10 cellular contexts compared by ENCODE assay signal in the genomic region with DNA sequence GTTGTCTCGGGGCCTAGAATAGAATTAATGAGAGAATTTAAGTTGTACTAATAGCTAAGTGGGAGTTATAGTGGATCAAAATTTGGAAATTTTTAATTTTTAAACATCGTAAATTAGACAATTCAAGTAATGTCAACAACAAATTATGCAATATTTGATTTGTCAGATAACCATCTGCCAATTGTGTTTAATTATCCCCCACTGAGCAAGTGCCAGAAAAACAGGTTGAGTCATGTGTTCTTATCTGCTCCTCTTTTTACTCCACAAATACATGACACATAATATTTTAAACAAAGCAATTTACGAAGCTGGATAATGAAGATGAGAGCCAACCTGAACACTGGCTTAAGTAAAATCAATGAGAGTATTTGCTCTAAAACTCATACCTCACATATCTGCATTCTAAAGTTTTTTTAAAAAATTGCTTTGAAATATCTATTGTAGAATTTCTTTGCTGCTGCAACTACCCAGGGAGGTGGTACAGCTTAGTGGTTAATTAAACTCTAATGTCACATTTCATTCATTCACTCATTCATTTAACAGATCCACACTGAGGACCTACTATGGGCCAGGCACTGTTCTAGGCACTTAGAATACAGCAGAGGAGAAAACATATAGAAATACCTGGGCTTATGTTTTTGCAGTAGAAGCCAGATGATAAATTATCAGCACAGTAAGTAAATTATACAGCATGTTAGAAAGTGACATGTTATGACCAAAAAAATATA. TPM values are rescaled to one million over a fixed set of nuclear protein-coding genes. Genes with fewer than 3 reads are reported as not detected.
DNase-seq lines count a peak whose midpoint lies in the region; ATAC-seq, FAIRE-seq and TF ChIP-seq lines count a peak whose summit lies in the region.
"Had no signal": no experiment of that assay in that cellular context is flagged by ENCODE, and none has a peak within 500 bp of the region (broad histone marks: within the 10 kb centered on the region; RNA-seq: fewer than 3 reads in every experiment).

No MANE protein-coding gene starts in this region.

- H3K36me3 ChIP-seq in HEK293 (ENCODE audit: control insufficient read depth in 2 of 2, insufficient read depth in 1 of 2, low read length in 2 of 2) (no peaks in the 10 kb centered on the region), endothelial cell of umbilical vein (ENCODE audit: control insufficient read depth in 2 of 2, extremely low read depth in 1 of 2, insufficient read depth in 2 of 2, low read length in 2 of 2) (no peaks in the 10 kb centered on the region)
- H3K36me3 ChIP-seq: neural progenitor cell had no signal

- DNase-seq in NCI-H748 (lab: John Stamatoyannopoulos, UW; ENCODE audit: unreplicated experiment) (peak; percentile 90), endothelial cell of umbilical vein (ENCODE audit: low read depth, low spot score) (peak; percentile 78), GM12892 (ENCODE audit: insufficient read length) (no peak)
- no peak for DNase-seq in effector CD4-positive, alpha-beta T cell

- H3K9me3 ChIP-seq in HEK293 (ENCODE audit: control insufficient read depth, insufficient read depth, low read depth, low read length): no peaks in the 10 kb centered on the region
- H3K9me3 ChIP-seq in endothelial cell of umbilical vein (replicated peaks; ENCODE audit: control insufficient read depth, insufficient read depth, low read length): no peaks in the 10 kb centered on the region

- CTCF ChIA-PET in HEK293 (lab: Yijun Ruan, JAX): interaction anchor here (0.7 to 4.1 kb wide), 13 partner anchors 11 to 411 kb away, joined by 3 to 25 read pairs (median 3); a partner anchor contains a TSS
- CTCF ChIA-PET in endothelial cell of umbilical vein (lab: Charles Lee): interaction anchor here (0.6 to 2.2 kb wide), 9 partner anchors 13 to 187 kb away, joined by 3 to 20 read pairs (median 4); a partner anchor contains a TSS

- H3K27me3 ChIP-seq in endothelial cell of umbilical vein (ENCODE audit: control insufficient read depth in 2 of 2, insufficient read depth in 2 of 2, low read length in 2 of 2): no peaks in the 10 kb centered on the region
- H3K27me3 ChIP-seq: neural progenitor cell had no signal

- intact Hi-C loops in endothelial cell of umbilical vein (cut with micrococcal nuclease): no loop called here

- H3K9me1 ChIP-seq in endothelial cell of umbilical vein (replicated peaks; ENCODE audit: control insufficient read depth, extremely low read depth, insufficient read depth, low read length): no peaks in the 10 kb centered on the region

- ATAC-seq in GM21737 (IDR thresholded peaks at IDR 0.05; ENCODE audit: unreplicated experiment) (no peak), GM21423 (IDR thresholded peaks at IDR 0.05; ENCODE audit: unreplicated experiment) (no peak)

- TF ChIP-seq POLR2A in endothelial cell of umbilical vein (IDR thresholded peaks at IDR 0.05; ENCODE audit: low read depth, low read length): no peak
- TF ChIP-seq POLR2A in GM12892 (IDR thresholded peaks at IDR 0.05; ENCODE audit: low read depth, low read length): no peak

- dilution Hi-C loops in endothelial cell of umbilical vein (cut with MboI; ENCODE audit: extremely low pct_ligation_motif_present, low sequenced_read_pairs): no loop called here

- no peaks in the 10 kb centered on the region for H3K79me2 ChIP-seq in endothelial cell of umbilical vein (ENCODE audit: control insufficient read depth, insufficient read depth, low read length)

- no peaks in the 10 kb centered on the region for H4K20me1 ChIP-seq in endothelial cell of umbilical vein (replicated peaks; ENCODE audit: control insufficient read depth, extremely low read depth, insufficient read depth, low read length)

- H3K4me3 ChIP-seq in HEK293 (ENCODE audit: low read depth, low read length) (no peak overlapping the region), endothelial cell of umbilical vein (replicated peaks in 1 of 3; ENCODE audit: insufficient read depth in 1 of 3, low read depth in 1 of 3, low read length in 3 of 3) (no peak overlapping the region)
- H3K4me3 ChIP-seq: neural progenitor cell had no signal

- TF ChIP-seq CTCF in 22Rv1 (IDR thresholded peaks at IDR 0.05): no peak
- TF ChIP-seq CTCF in HEK293 (tag by site-specific recombination; IDR thresholded peaks at IDR 0.05): no peak
- no peak for TF ChIP-seq CTCF in endothelial cell of umbilical vein (IDR thresholded peaks at IDR 0.05; ENCODE audit: extremely low read depth in 1 of 2, insufficient read depth in 1 of 2, low read depth in 1 of 2, low read length in 2 of 2)

- H3K4me1 ChIP-seq in HEK293 (ENCODE audit: control insufficient read depth, insufficient read depth, low read length): peaks cover 26% of the 10 kb centered on the region
- H3K4me1 ChIP-seq in endothelial cell of umbilical vein (ENCODE audit: control insufficient read depth, extremely low read depth, insufficient read depth, low read length): peaks cover 43% of the 10 kb centered on the region
- H3K4me1 ChIP-seq: neural progenitor cell had no signal

- H2AFZ ChIP-seq in endothelial cell of umbilical vein (ENCODE audit: low read depth, low read length): no peak overlapping the region
- H2AFZ ChIP-seq: neural progenitor cell had no signal

- peak overlapping the region; percentile 32 for H3K4me2 ChIP-seq in endothelial cell of umbilical vein (ENCODE audit: insufficient read depth, low read length)
- H3K4me2 ChIP-seq: neural progenitor cell had no signal

- H3K27ac ChIP-seq in 22Rv1 (peak overlapping the region; percentile 76), HEK293 (ENCODE audit: extremely low read depth, low read depth, low read length) (no peak overlapping the region), endothelial cell of umbilical vein (ENCODE audit: insufficient read depth, low read depth, low read length) (no peak overlapping the region)
- H3K27ac ChIP-seq: neural progenitor cell had no signal

- FAIRE-seq in endothelial cell of umbilical vein (lab: Jason Lieb, UNC) (peak; percentile 42), GM12892 (lab: Jason Lieb, UNC) (no peak)
- FAIRE-seq: colon had no signal

- H3K9ac ChIP-seq in endothelial cell of umbilical vein (replicated peaks; ENCODE audit: extremely low read depth, insufficient read depth, low read length): peak overlapping the region; percentile 17
- H3K9ac ChIP-seq: neural progenitor cell had no signal

- POLR2A ChIA-PET in HEK293 (lab: Yijun Ruan, JAX) (no interaction called here), endothelial cell of umbilical vein (lab: Charles Lee) (interaction anchor here (0.6 kb wide), 1 partner anchor 49 kb away, joined by 3 read pairs; no protein-coding TSS in a partner anchor)

- no TSS peak for BruUV-seq in endothelial cell of umbilical vein (replicated peaks; lab: Mats Ljungman, UMichigan)

TF ChIP-seq in HEK293, 187 proteins besides CTCF, POLR2A, EP300 and RAD21 (continues in another document):
- TF ChIP-seq ZNF404 (tag by site-specific recombination; IDR thresholded peaks at IDR 0.05): no peak
- no peak for TF ChIP-seq MEIS1 (CRISPR knock-in tag; IDR thresholded peaks at IDR 0.05; ENCODE audit: borderline replicate concordance)
- TF ChIP-seq ZNF19 (tag by site-specific recombination; IDR thresholded peaks at IDR 0.05; ENCODE audit: low read depth): no peak
- no peak for TF ChIP-seq ZNF555 (tag by site-specific recombination; conservative IDR thresholded peaks at IDR 0.05)
- no peak for TF ChIP-seq ZNF311 (tag by site-specific recombination; IDR thresholded peaks at IDR 0.05; ENCODE audit: borderline replicate concordance)
- no peak for TF ChIP-seq SCRT2 (tag by site-specific recombination; IDR thresholded peaks at IDR 0.05)
- TF ChIP-seq ZNF521 (tag by site-specific recombination; IDR thresholded peaks at IDR 0.05): no peak
- TF ChIP-seq GLI2 (tag by site-specific recombination; IDR thresholded peaks at IDR 0.05; ENCODE audit: borderline replicate concordance, low read depth): peak; percentile 85
- no peak for TF ChIP-seq HOXA7 (CRISPR knock-in tag; IDR thresholded peaks at IDR 0.05; ENCODE audit: borderline replicate concordance)
- 0 out of 2 replicates have a peak, but pooled peaks have one; percentile 62 for TF ChIP-seq ZNF174 (tag by site-specific recombination; IDR thresholded peaks at IDR 0.05)
- peak; percentile 72 for TF ChIP-seq GLIS1 (tag by site-specific recombination; IDR thresholded peaks at IDR 0.05)
- no peak for TF ChIP-seq ZFP37 (tag by site-specific recombination; IDR thresholded peaks at IDR 0.05)
- no peak for TF ChIP-seq ZNF16 (tag by site-specific recombination; IDR thresholded peaks at IDR 0.05; ENCODE audit: low read depth)

TF ChIP-seq in endothelial cell of umbilical vein, 7 proteins besides CTCF, POLR2A, EP300 and RAD21:
- TF ChIP-seq EZH2 (IDR thresholded peaks at IDR 0.05; ENCODE audit: borderline replicate concordance, low read depth, low read length, severe bottlenecking) (no peak), JUN (IDR thresholded peaks at IDR 0.05; ENCODE audit: borderline replicate concordance, insufficient read depth, insufficient read length, low read depth) (peak; percentile 50), GATA2 (IDR thresholded peaks at IDR 0.05; ENCODE audit: insufficient read depth, insufficient read length, low read depth, low read length) (peak; percentile 97), POLR2AphosphoS5 (IDR thresholded peaks at IDR 0.05; ENCODE audit: insufficient read depth, low read depth, low read length) (peak; percentile 54), MYC (IDR thresholded peaks at IDR 0.05; ENCODE audit: low read depth, low read length) (no peak), FOS (IDR thresholded peaks at IDR 0.05; ENCODE audit: borderline replicate concordance, insufficient read depth, low read length) (peak; percentile 77)

RNA-seq across cellular contexts. Expression of a gene that starts 57.1 kb away (rescaled TPM):
- total RNA-seq in endothelial cell of umbilical vein: 0.30 and 0.42 TPM in 2 replicates
- polyA plus RNA-seq in endothelial cell of umbilical vein: 0.07 and 0.10 TPM in 2 replicates
- 0.08 and 0.15 TPM in 2 replicates for polyA plus RNA-seq in endothelial cell of umbilical vein (2011; cell fraction: cytosol; rRNA removed)
- 0.15 and 0.22 TPM in 2 replicates for polyA plus RNA-seq in endothelial cell of umbilical vein (2011; cell fraction: nucleus; rRNA removed)
- polyA plus RNA-seq in endothelial cell of umbilical vein (2012): 0.15 and 0.19 TPM in 2 replicates
- polyA minus RNA-seq in endothelial cell of umbilical vein: 0.13 and 0.19 TPM in 2 replicates
- polyA minus RNA-seq in endothelial cell of umbilical vein (2011; cell fraction: cytosol; rRNA and poly(A)+ RNA removed): 25.4 TPM
- polyA minus RNA-seq in endothelial cell of umbilical vein (2011; cell fraction: nucleus; rRNA and poly(A)+ RNA removed): 0.19 TPM in 1 of 2 replicates, not detected in the other
- 0.34 TPM for polyA plus RNA-seq in GM12892 (2012; ENCODE audit: missing spikeins)

Comparison
In these comparisons a context has a peak if more than half of its experiments do, and no peak if none do; other contexts are left out.
1. DNase-seq: peak in NCI-H748 (single experiment) and endothelial cell of umbilical vein (single experiment); none in GM12892 (single experiment) and effector CD4-positive, alpha-beta T cell (single experiment).